ENCODE assay signal across 1 cellular context in the genomic region with DNA sequence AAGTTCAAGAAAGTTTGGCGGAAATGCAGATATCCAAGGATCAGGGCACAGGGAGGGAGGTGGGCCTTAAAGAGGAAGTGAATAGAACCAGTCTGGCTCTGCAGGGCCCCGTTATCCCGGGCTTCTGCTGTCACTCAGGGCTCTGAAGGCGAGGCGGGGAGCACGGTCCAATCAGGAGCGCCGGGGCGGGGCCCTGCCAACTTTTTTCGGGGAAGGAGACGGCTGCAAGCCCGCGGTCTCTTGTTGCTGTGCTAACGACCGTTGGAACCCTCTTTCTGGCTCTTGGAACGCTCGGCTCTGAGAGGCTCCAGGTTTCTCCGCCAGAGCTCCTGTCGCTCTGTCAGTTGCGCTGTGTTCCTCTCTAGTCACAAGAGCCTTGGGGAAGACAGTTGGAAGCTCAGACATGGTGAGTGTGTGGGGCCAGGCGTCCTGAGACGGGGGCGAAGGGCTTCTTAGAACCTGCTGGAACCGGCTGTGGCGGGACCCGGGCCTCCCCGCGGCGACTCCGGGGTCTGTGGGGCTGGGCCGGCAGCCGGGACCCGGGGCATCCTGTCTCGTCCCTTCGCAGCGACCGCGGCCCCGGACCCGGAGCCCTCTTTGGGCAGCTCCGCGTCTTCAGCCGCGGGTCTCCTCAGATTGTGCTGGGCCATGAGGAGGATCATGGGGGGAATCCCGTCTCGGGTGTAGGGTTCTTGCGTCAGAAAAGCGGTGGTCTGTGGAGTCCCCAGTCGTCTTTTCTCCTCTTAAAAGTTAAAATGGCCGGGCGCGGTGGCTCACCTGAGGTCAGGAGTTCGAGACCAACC.
TF ChIP-seq lines count a peak whose summit lies in the region.

No MANE protein-coding gene starts in this region.

TF ChIP-seq in endothelial cell of umbilical vein, 7 proteins besides CTCF, POLR2A, EP300 and RAD21:
- TF ChIP-seq MYC (IDR thresholded peaks at IDR 0.05; ENCODE audit: low read depth, low read length) (no peak), JUN (IDR thresholded peaks at IDR 0.05; ENCODE audit: borderline replicate concordance, insufficient read depth, insufficient read length, low read depth) (no peak), EZH2 (IDR thresholded peaks at IDR 0.05; ENCODE audit: borderline replicate concordance, low read depth, low read length, severe bottlenecking) (no peak), FOS (IDR thresholded peaks at IDR 0.05; ENCODE audit: borderline replicate concordance, insufficient read depth, low read length) (no peak), POLR2AphosphoS5 (IDR thresholded peaks at IDR 0.05; ENCODE audit: insufficient read depth, low read depth, low read length) (no peak), GATA2 (IDR thresholded peaks at IDR 0.05; ENCODE audit: insufficient read depth, insufficient read length, low read depth, low read length) (no peak)
- TF ChIP-seq, protein P1, sequence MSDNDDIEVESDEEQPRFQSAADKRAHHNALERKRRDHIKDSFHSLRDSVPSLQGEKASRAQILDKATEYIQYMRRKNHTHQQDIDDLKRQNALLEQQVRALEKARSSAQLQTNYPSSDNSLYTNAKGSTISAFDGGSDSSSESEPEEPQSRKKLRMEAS (IDR thresholded peaks at IDR 0.05; ENCODE audit: insufficient read depth, insufficient read length): no peak
